In genomic region chr5:158209219-158209908, GRCh38 we compare ENCODE assay signal across 22 cellular contexts.
"Had no signal": no experiment of that assay in that cellular context is flagged by ENCODE, and none has a peak within 500 bp of the region (broad histone marks: within the 10 kb centered on the region; RNA-seq: fewer than 3 reads in every experiment).

No MANE protein-coding gene starts in this region.

- H3K36me3 ChIP-seq: left lung, lower lobe of right lung, spleen, transverse colon had no signal

- ATAC-seq: activated CD8-positive, alpha-beta T cell treated with anti-CD3 and anti-CD28 coated beads for 36 hours; activated T-cell treated with anti-CD3 and anti-CD28 coated beads, Interleukin-2, amount 50 U/mL, for 4 hours; activated T-helper 17 cell treated with anti-CD3 and anti-CD28 coated beads, Interleukin-2, amount 50 U/mL, for 72 hours; esophagus mucosa; left lung; natural killer cell treated with Interleukin-12 subunit alpha and Interleukin-12 subunit beta and Interleukin-15 and Interleukin-18, amount 100 ng/mL, for 72 hours; right cardiac atrium had no signal

- H3K27me3 ChIP-seq: left lung, spleen, testis, transverse colon had no signal

- H3K4me1 ChIP-seq: left lung, lower lobe of right lung, spleen, testis, transverse colon had no signal

- H3K27ac ChIP-seq: left lung, lower lobe of right lung, spleen, testis, transverse colon had no signal

- H3K4me3 ChIP-seq: left lung, lower lobe of right lung, spleen, testis, transverse colon had no signal

- H3K9me3 ChIP-seq: left lung, lower lobe of right lung, testis, transverse colon had no signal

- DNase-seq: activated CD4-positive, alpha-beta T cell treated with anti-CD3 and anti-CD28 coated beads, Interleukin-2, amount 50 U/mL, for 1 hour; activated CD4-positive, CD25-positive, alpha-beta regulatory T cell treated with anti-CD3 and anti-CD28 coated beads, Interleukin-2, amount 50 U/mL, for 72 hours; activated CD8-positive, alpha-beta T cell treated with anti-CD3 and anti-CD28 coated beads for 36 hours; activated gamma-delta T cell treated with Interleukin-2 at 50 U/mL for 16 hours; activated naive CD4-positive, alpha-beta T cell treated with anti-CD3 and anti-CD28 coated beads, Interleukin-2, amount 50 U/mL, for 16 hours; activated T-cell treated with anti-CD3 and anti-CD28 coated beads, Interleukin-2, amount 50 U/mL, for 4 hours; amygdala; caudate nucleus; cortex of kidney; left lung; lower lobe of right lung; mesenchymal stem cell; posterior cingulate gyrus; right cardiac atrium; spleen; stimulated activated naive CD4-positive, alpha-beta T cell treated with Interleukin-2 at 50 U/mL for 16 hours; T1000; testis; transverse colon had no signal
